22 cellular contexts compared by ENCODE assay signal in the genomic region with DNA sequence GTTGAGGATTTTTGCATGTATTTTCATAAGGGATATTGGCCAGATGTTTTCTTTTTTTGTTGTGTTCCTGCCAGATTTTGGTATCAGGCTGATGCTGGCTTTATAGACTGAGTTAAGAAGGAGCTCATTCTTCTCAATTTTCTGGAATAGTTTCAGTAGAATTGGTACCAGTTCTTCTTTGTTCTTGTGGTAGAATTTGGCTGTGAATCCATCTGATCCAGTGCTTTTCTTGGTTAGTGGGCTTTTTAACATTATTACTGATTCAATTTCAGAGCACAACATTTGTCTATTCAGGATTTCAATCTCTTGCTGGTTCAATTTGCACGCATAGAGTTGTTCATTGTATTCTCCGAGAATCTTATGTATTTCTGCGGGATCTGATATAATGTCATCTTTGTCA.
DNase-seq lines count a peak whose midpoint lies in the region; TF ChIP-seq lines count a peak whose summit lies in the region.
"Had no signal": no experiment of that assay in that cellular context is flagged by ENCODE, and none has a peak within 500 bp of the region (broad histone marks: within the 10 kb centered on the region; RNA-seq: fewer than 3 reads in every experiment).

No MANE protein-coding gene starts in this region.

- no peaks in the 10 kb centered on the region for H3K36me3 Mint-ChIP-seq in MCF 10A (ENCODE audit: insufficient read depth, unreplicated experiment)
- H3K36me3 Mint-ChIP-seq in activated naive CD4-positive, alpha-beta T cell treated with anti-CD3 and anti-CD28 coated beads for 36 hours (ENCODE audit: low read depth): no peaks in the 10 kb centered on the region
- H3K36me3 Mint-ChIP-seq: CD4-positive, CD25-positive, alpha-beta regulatory T cell; CD8-positive, alpha-beta T cell had no signal

- no peak overlapping the region for H3K4me3 ChIP-seq in breast epithelium
- H3K4me3 ChIP-seq: BLaER1, GM12878, GM23338 had no signal

- no peaks in the 10 kb centered on the region for H3K27me3 ChIP-seq in breast epithelium
- H3K27me3 ChIP-seq: BLaER1 had no signal

- peak overlapping the region; percentile 49 for H3K27ac Mint-ChIP-seq in MCF 10A (ENCODE audit: low read depth, unreplicated experiment)
- no peak overlapping the region for H3K27ac Mint-ChIP-seq in activated naive CD4-positive, alpha-beta T cell treated with anti-CD3 and anti-CD28 coated beads for 36 hours
- H3K27ac Mint-ChIP-seq: B cell; CD4-positive, CD25-positive, alpha-beta regulatory T cell; CD8-positive, alpha-beta T cell; GM23338; H9 had no signal

- no TSS peak for BruUV-seq in MCF 10A (replicated peaks; lab: Mats Ljungman, UMichigan)

- H3K27ac ChIP-seq in breast epithelium: no peak overlapping the region
- H3K27ac ChIP-seq: 22Rv1, BLaER1, C4-2B had no signal

- H3K27me3 Mint-ChIP-seq in MCF 10A (ENCODE audit: insufficient read depth, unreplicated experiment): no peaks in the 10 kb centered on the region
- H3K27me3 Mint-ChIP-seq in activated naive CD4-positive, alpha-beta T cell treated with anti-CD3 and anti-CD28 coated beads for 36 hours (ENCODE audit: low read depth): no peaks in the 10 kb centered on the region
- H3K27me3 Mint-ChIP-seq: B cell; CD4-positive, CD25-positive, alpha-beta regulatory T cell had no signal

- H3K9me3 Mint-ChIP-seq in MCF 10A (ENCODE audit: unreplicated experiment): peaks cover 8% of the 10 kb centered on the region
- peaks cover 14% of the 10 kb centered on the region for H3K9me3 Mint-ChIP-seq in activated naive CD4-positive, alpha-beta T cell treated with anti-CD3 and anti-CD28 coated beads for 36 hours

- no peak for TF ChIP-seq CTCF in MCF 10A (IDR thresholded peaks at IDR 0.05; ENCODE audit: unreplicated experiment)
- no peak for TF ChIP-seq CTCF in breast epithelium (IDR thresholded peaks at IDR 0.05)

- intact Hi-C loops in MCF 10A (cut with micrococcal nuclease): no loop called here
- intact Hi-C loops in breast epithelium (cut with DNase I; ENCODE audit: low total_unique reads): no loop called here
- intact Hi-C loops in activated naive CD4-positive, alpha-beta T cell treated with anti-CD3 and anti-CD28 coated beads for 36 hours (cut with micrococcal nuclease): loop anchor here (10.0 kb wide), 1 partner anchor 335 kb away; no protein-coding TSS in a partner anchor

- CTCF ChIA-PET in MCF 10A (lab: Yijun Ruan, JAX): interaction anchor here (0.6 to 0.7 kb wide), 5 partner anchors 531 to 1016 kb away, joined by 3 to 5 read pairs (median 3); no protein-coding TSS in a partner anchor
- CTCF ChIA-PET in activated naive CD4-positive, alpha-beta T cell treated with anti-CD3 and anti-CD28 coated beads for 36 hours (lab: Charles Lee): no interaction called here

- H3K4me3 Mint-ChIP-seq in MCF 10A (ENCODE audit: unreplicated experiment): no peak overlapping the region
- no peak overlapping the region for H3K4me3 Mint-ChIP-seq in activated naive CD4-positive, alpha-beta T cell treated with anti-CD3 and anti-CD28 coated beads for 36 hours
- H3K4me3 Mint-ChIP-seq: B cell; CD4-positive, CD25-positive, alpha-beta regulatory T cell; CD8-positive, alpha-beta T cell; GM23338; H9 had no signal

- H3K9me3 ChIP-seq in breast epithelium: no peaks in the 10 kb centered on the region
- H3K9me3 ChIP-seq: Caco-2 had no signal

- TF ChIP-seq POLR2A in breast epithelium (IDR thresholded peaks at IDR 0.05): no peak

- POLR2A ChIA-PET in MCF 10A (lab: Yijun Ruan, JAX): no interaction called here

- H3K4me1 ChIP-seq in breast epithelium: no peaks in the 10 kb centered on the region
- H3K4me1 ChIP-seq: BLaER1, Caco-2 had no signal

- peaks cover 16% of the 10 kb centered on the region for H3K4me1 Mint-ChIP-seq in MCF 10A (ENCODE audit: insufficient read depth, unreplicated experiment)
- H3K4me1 Mint-ChIP-seq in activated naive CD4-positive, alpha-beta T cell treated with anti-CD3 and anti-CD28 coated beads for 36 hours (ENCODE audit: low read depth): no peaks in the 10 kb centered on the region
- H3K4me1 Mint-ChIP-seq: B cell, GM23338, H9 had no signal

- DNase-seq in MCF 10A (ENCODE audit: unreplicated experiment) (no peak), breast epithelium (ENCODE audit: low spot score in 2 of 2) (no peak), globus pallidus (ENCODE audit: low spot score) (peak; percentile 64), pons (ENCODE audit: low spot score) (peak; percentile 74), superior temporal gyrus (ENCODE audit: extremely low spot score) (peak; percentile 65), NCI-H446 treated with DMSO at 0.1 percent for 48 hours (lab: John Stamatoyannopoulos, UW) (no peak)
- no peak for DNase-seq in activated CD4-positive, alpha-beta T cell treated with anti-CD3 and anti-CD28 coated beads, Interleukin-2, amount 50 U/mL, for 48 hours
- DNase-seq in activated naive CD4-positive, alpha-beta T cell treated with anti-CD3 and anti-CD28 coated beads for 36 hours: no peak
- DNase-seq: Caco-2; CD4-positive, CD25-positive, alpha-beta regulatory T cell; CD8-positive, alpha-beta T cell; DMS 273 treated with DMSO at 0.1 percent for 48 hours; DMS79; EL; GDM1; H9 had no signal

- no peaks in the 10 kb centered on the region for H3K36me3 ChIP-seq in breast epithelium
- H3K36me3 ChIP-seq: BLaER1 had no signal

Comparison
In these comparisons a context has a peak if more than half of its experiments do, and no peak if none do; other contexts are left out.
1. DNase-seq: peak in globus pallidus (single experiment), pons (single experiment) and superior temporal gyrus (single experiment); none in MCF 10A (single experiment), breast epithelium (0 of 2), NCI-H446 treated with DMSO at 0.1 percent for 48 hours (single experiment), activated CD4-positive, alpha-beta T cell treated with anti-CD3 and anti-CD28 coated beads, Interleukin-2, amount 50 U/mL, for 48 hours (0 of 2) and activated naive CD4-positive, alpha-beta T cell treated with anti-CD3 and anti-CD28 coated beads for 36 hours (single experiment).